ENCODE assay signal across 23 cellular contexts in the genomic region with DNA sequence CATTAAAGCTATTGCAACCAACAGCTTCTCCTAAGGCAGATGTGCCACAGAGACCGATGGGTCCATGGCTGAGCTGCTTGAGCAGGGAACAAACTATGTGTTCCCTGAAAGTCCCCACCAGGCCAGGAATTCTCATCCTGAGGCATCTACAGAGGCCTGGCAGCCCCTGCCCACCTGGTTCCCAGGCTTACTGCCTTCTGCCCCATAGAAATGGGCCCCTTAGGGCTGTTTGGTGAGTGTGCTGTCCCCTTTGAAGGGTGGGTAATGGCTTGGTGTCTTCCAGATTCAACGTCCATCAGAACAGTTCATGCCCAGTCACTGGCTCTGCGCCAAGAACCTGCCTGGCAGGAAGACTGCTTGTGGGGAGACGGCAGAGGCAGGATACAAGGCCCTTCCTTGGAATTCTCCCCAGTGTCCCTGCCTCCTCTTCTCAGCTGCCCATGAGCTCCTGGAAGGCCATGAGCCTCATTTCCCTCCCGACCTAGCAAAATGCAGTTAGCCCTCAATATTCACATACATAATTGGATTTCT. TPM values are rescaled to one million over a fixed set of nuclear protein-coding genes. Genes with fewer than 3 reads are reported as not detected.
A peak's percentile ranks its signal among the peaks of the same experiment; 100 is the strongest.
DNase-seq lines count a peak whose midpoint lies in the region; ATAC-seq, FAIRE-seq and TF ChIP-seq lines count a peak whose summit lies in the region.
"Had no signal": no experiment of that assay in that cellular context is flagged by ENCODE, and none has a peak within 500 bp of the region (broad histone marks: within the 10 kb centered on the region; RNA-seq: fewer than 3 reads in every experiment).

No MANE protein-coding gene starts in this region.

- H3K79me2 ChIP-seq in K562 (ENCODE audit: control insufficient read depth, insufficient read depth, low read length) (no peaks in the 10 kb centered on the region), trophoblast cell (ENCODE audit: control insufficient read depth, insufficient read depth, low read length, poor library complexity) (peaks cover 5% of the 10 kb centered on the region)

- H3K36me3 ChIP-seq in K562 (ENCODE audit: control insufficient read depth, insufficient read depth, low read length), result no peaks in the 10 kb centered on the region
- H3K36me3 ChIP-seq in trophoblast cell (ENCODE audit: control insufficient read depth in 1 of 2, insufficient read depth in 2 of 2, low read length in 2 of 2), result no peaks in the 10 kb centered on the region

- no peak overlapping the region for H3K4me3 Mint-ChIP-seq in stimulated activated naive B cell treated with anti-CD40 and anti-IgM and Interleukin-4, amounts not matched to agents 10 μg/mL and 1 μg/mL and 100 μg/mL, for 72 hours
- H3K4me3 Mint-ChIP-seq: CD4-positive, CD25-positive, alpha-beta regulatory T cell had no signal

- H3K4me3 ChIP-seq in K562 (no peak overlapping the region), trophoblast cell (ENCODE audit: low read depth, low read length) (no peak overlapping the region)
- H3K4me3 ChIP-seq: GM23248 had no signal

- no peak overlapping the region for H2BK120ac ChIP-seq in trophoblast cell (ENCODE audit: insufficient read depth, low read length, poor library complexity)

- H3K27me3 Mint-ChIP-seq in stimulated activated naive B cell treated with anti-CD40 and anti-IgM and Interleukin-4, amounts not matched to agents 10 μg/mL and 1 μg/mL and 100 μg/mL, for 72 hours, result peaks cover 53 to 63% of the 10 kb centered on the region in 2 donors

- 1% methylated on average over 5 of the region's 5 CpGs for WGBS in K562 (ENCODE audit: insufficient coverage, low coverage, missing lambda C conversion rate)
- WGBS in trophoblast cell (ENCODE audit: extremely low coverage, insufficient coverage, insufficient read length), result no CpG with 5 or more reads among the region's 5 CpGs

- DNase-seq in NCI-H748 (lab: John Stamatoyannopoulos, UW; ENCODE audit: unreplicated experiment) (peak; percentile 25), NCI-H748 treated with DMSO at 0.1 percent for 48 hours (lab: John Stamatoyannopoulos, UW) (no peak), G401 (ENCODE audit: low spot score) (peak; percentile 30), K562 (ENCODE audit: extremely low read depth in 1 of 4, low spot score in 3 of 4) (no peak), trophoblast cell (no peak)
- DNase-seq in stimulated activated naive B cell treated with anti-CD40 and anti-IgM and Interleukin-4, amounts not matched to agents 10 μg/mL and 1 μg/mL and 100 μg/mL, for 72 hours, result no peak
- DNase-seq: CD4-positive, CD25-positive, alpha-beta regulatory T cell; GM23248; H7; MM.1S; NCI-H1694 treated with DMSO at 0.1 percent for 48 hours; NCI-H2081; NCI-H2171 treated with DMSO at 0.1 percent for 48 hours; NCI-H345; NCI-H510A treated with DMSO at 0.1 percent for 48 hours; NCI-H82; SHP77 had no signal

- 0 out of 2 replicates have a peak, but pooled peaks cover 11% of the 10 kb centered on the region for H4K20me1 ChIP-seq in K562 (replicated peaks; ENCODE audit: control insufficient read depth, insufficient read depth, low read length)

- no peak overlapping the region for H3K14ac ChIP-seq in trophoblast cell (ENCODE audit: low read length)

- TF ChIP-seq CTCF in K562 (IDR thresholded peaks at IDR 0.05 in 2 of 3, conservative IDR thresholded peaks at IDR 0.05 in 1 of 3; ENCODE audit: insufficient read depth in 2 of 3, low read depth in 1 of 3, low read length in 3 of 3), result no peak

- peaks cover 10% of the 10 kb centered on the region for H3K79me1 ChIP-seq in trophoblast cell (ENCODE audit: low read length)

- H3K27ac ChIP-seq in K562 (ENCODE audit: extremely low read depth, low read depth, low read length) (no peak overlapping the region), trophoblast cell (ENCODE audit: low read depth, low read length) (no peak overlapping the region)
- H3K27ac ChIP-seq: GM23248, KMS-11, RWPE1 had no signal

- in situ Hi-C loops in G401 (cut with HindIII; ENCODE audit: low sequenced_read_pairs), result no loop called here
- in situ Hi-C loops in K562 (cut with MboI), result loop anchor here (10.0 kb wide), 1 partner anchor 133 kb away; no protein-coding TSS in a partner anchor

- CTCF ChIA-PET in K562 (lab: Yijun Ruan, JAX; ENCODE audit: low intra/inter-chr PET ratio), result no interaction called here

- no peaks in the 10 kb centered on the region for H3K36me3 Mint-ChIP-seq in stimulated activated naive B cell treated with anti-CD40 and anti-IgM and Interleukin-4, amounts not matched to agents 10 μg/mL and 1 μg/mL and 100 μg/mL, for 72 hours
- H3K36me3 Mint-ChIP-seq: CD4-positive, CD25-positive, alpha-beta regulatory T cell had no signal

- H2AK5ac ChIP-seq in trophoblast cell (ENCODE audit: low read length), result peak overlapping the region; percentile 18

- H3K4me1 Mint-ChIP-seq in stimulated activated naive B cell treated with anti-CD40 and anti-IgM and Interleukin-4, amounts not matched to agents 10 μg/mL and 1 μg/mL and 100 μg/mL, for 72 hours, result peaks cover 11 to 18% of the 10 kb centered on the region in 2 donors

- H3K4ac ChIP-seq in trophoblast cell (ENCODE audit: low read depth, low read length), result no peak overlapping the region

- no peaks in the 10 kb centered on the region for H3K9me1 ChIP-seq in K562 (ENCODE audit: control insufficient read depth, insufficient read depth, low read length)

- no peak overlapping the region for H2BK12ac ChIP-seq in trophoblast cell (ENCODE audit: low read length)

- H3K9me3 ChIP-seq in K562 (replicated peaks; ENCODE audit: control insufficient read depth, insufficient read depth, low read depth, low read length) (no peaks in the 10 kb centered on the region), trophoblast cell (ENCODE audit: insufficient read depth, low read depth, low read length) (peaks cover 3% of the 10 kb centered on the region)

- no peak overlapping the region for H3K27ac Mint-ChIP-seq in stimulated activated naive B cell treated with anti-CD40 and anti-IgM and Interleukin-4, amounts not matched to agents 10 μg/mL and 1 μg/mL and 100 μg/mL, for 72 hours
- H3K27ac Mint-ChIP-seq: CD4-positive, CD25-positive, alpha-beta regulatory T cell had no signal

- no peak overlapping the region for H3K23ac ChIP-seq in trophoblast cell (ENCODE audit: low read length)

- no peak for ATAC-seq in K562
- ATAC-seq in HG02870 (IDR thresholded peaks at IDR 0.05; ENCODE audit: unreplicated experiment), result no peak
- no peak for ATAC-seq in stimulated activated naive B cell treated with anti-CD40 and anti-IgM and Interleukin-4, amounts not matched to agents 10 μg/mL and 1 μg/mL and 100 μg/mL, for 72 hours (replicated peaks)

- no peak for TF ChIP-seq EP300 in K562 (IDR thresholded peaks at IDR 0.05; ENCODE audit: low read length)

- H3K4me1 ChIP-seq in K562 (replicated peaks in 1 of 2; ENCODE audit: control insufficient read depth in 2 of 2, insufficient read depth in 2 of 2, low read length in 2 of 2), result peaks cover 0 to 16% of the 10 kb centered on the region in 2 experiments; a peak in 2 of 5 replicates
- H3K4me1 ChIP-seq in trophoblast cell (ENCODE audit: control insufficient read depth in 1 of 2, insufficient read depth in 2 of 2, low read length in 2 of 2), result peaks cover 13 to 18% of the 10 kb centered on the region in 2 experiments

- H4K12ac ChIP-seq in trophoblast cell (ENCODE audit: low read depth, low read length), result no peak overlapping the region

- H3K9ac ChIP-seq in K562 (ENCODE audit: insufficient read depth in 1 of 2, low read depth in 2 of 2, low read length in 2 of 2), result no peak overlapping the region
- H3K9ac ChIP-seq in trophoblast cell (ENCODE audit: low read length), result no peak overlapping the region
- H3K9ac ChIP-seq: GM23248, KMS-11 had no signal

- TF ChIP-seq POLR2A in K562 (conservative IDR thresholded peaks at IDR 0.05), result no peak

- no peak overlapping the region for H4K91ac ChIP-seq in trophoblast cell (ENCODE audit: low read depth, low read length)

- no peak for FAIRE-seq in K562 (lab: Jason Lieb, UNC)
- FAIRE-seq: D721Med, GM18507, HTR-8/SVneo had no signal

- intact Hi-C loops in K562 (cut with micrococcal nuclease), result no loop called here

- POLR2A ChIA-PET in K562 (lab: Yijun Ruan, JAX), result interaction anchor here (0.5 kb wide), 1 partner anchor 36 kb away, joined by 4 read pairs; no protein-coding TSS in a partner anchor

- TF ChIP-seq RAD21 in K562 (CRISPR knock-in tag; conservative IDR thresholded peaks at IDR 0.05 in 1 of 2, IDR thresholded peaks at IDR 0.05 in 1 of 2), result no peak

- no TSS peak for BruUV-seq in K562 (replicated peaks; lab: Mats Ljungman, UMichigan)

- H3K9me3 Mint-ChIP-seq in stimulated activated naive B cell treated with anti-CD40 and anti-IgM and Interleukin-4, amounts not matched to agents 10 μg/mL and 1 μg/mL and 100 μg/mL, for 72 hours, result no peaks in the 10 kb centered on the region

- no peak overlapping the region for H3K4me2 ChIP-seq in K562 (ENCODE audit: insufficient read depth, low read length)
- H3K4me2 ChIP-seq in trophoblast cell (ENCODE audit: low read length), result no peak overlapping the region
- H3K4me2 ChIP-seq: KMS-11 had no signal

- no peak overlapping the region for H4K8ac ChIP-seq in trophoblast cell (ENCODE audit: low read depth, low read length)

- no peak overlapping the region for H3K18ac ChIP-seq in trophoblast cell (ENCODE audit: low read length)

- H2BK5ac ChIP-seq in trophoblast cell (ENCODE audit: low read depth, low read length, poor library complexity), result no peak overlapping the region

- H3K27me3 ChIP-seq in K562 (ENCODE audit: control insufficient read depth in 2 of 2, insufficient read depth in 2 of 2, low read length in 2 of 2), result peaks cover 3 to 50% of the 10 kb centered on the region in 2 experiments; a peak in 4 of 5 replicates
- peaks cover 17% of the 10 kb centered on the region for H3K27me3 ChIP-seq in trophoblast cell (ENCODE audit: insufficient read depth, low read length)

- no peak overlapping the region for H2AFZ ChIP-seq in K562 (ENCODE audit: low read depth, low read length)
- H2AFZ ChIP-seq in trophoblast cell (ENCODE audit: insufficient read depth, low read length, poor library complexity), result no peak overlapping the region
- H2AFZ ChIP-seq: GM23248 had no signal

RNA-seq across cellular contexts. Expression of a gene that starts 3.8 kb away (rescaled TPM):
- 2.8 and 3.1 TPM in 2 replicates for total RNA-seq in G401 (2014; rRNA removed; shearing (Covaris generic))
- total RNA-seq in K562 (2011; cell fraction: chromatin; rRNA removed; ENCODE audit: low replicate concordance), result not detected in 2 replicates
- total RNA-seq in K562 (2011; cell fraction: nucleolus; rRNA removed), result not detected in 2 replicates
- not detected in 2 replicates for total RNA-seq in K562 (2011; cell fraction: nucleoplasm; rRNA removed)
- total RNA-seq in K562 (2014; rRNA removed) (0.08 TPM in 1 of 2 replicates, not detected in the other), K562 (2014; rRNA removed; fragmentation: Illumina TruSeq; extraction: Trizol) (not detected in 2 replicates), K562 (2015; rRNA removed; fragmentation: Illumina TruSeq; extraction: Trizol) (not detected in 2 replicates), K562 (2021) (0.07 and 0.16 TPM in 2 replicates)
- polyA plus RNA-seq in K562 (2011; rRNA removed) (not detected in 2 replicates), K562 (2014; fragmentation: Illumina TruSeq; extraction: Trizol) (not detected in 2 replicates), K562 (2014; fragmentation: Nextera tagmentation; extraction: Ambion mirVana) (not detected), K562 (2014; rRNA removed) (0.07 TPM in 1 of 2 replicates, not detected in the other)
- not detected in 2 replicates for polyA plus RNA-seq in K562 (2011; cell fraction: cytosol; rRNA removed)
- 0.04 TPM in 1 of 2 replicates, not detected in the other for polyA plus RNA-seq in K562 (2011; cell fraction: nucleus; rRNA removed)
- not detected in 2 replicates for polyA plus RNA-seq in K562 (2012)
- polyA minus RNA-seq in K562 (2011; rRNA and poly(A)+ RNA removed), result not detected in 2 replicates
- polyA minus RNA-seq in K562 (2011; cell fraction: cytosol; rRNA and poly(A)+ RNA removed), result not detected in 2 replicates
- polyA minus RNA-seq in K562 (2011; cell fraction: nucleus; rRNA and poly(A)+ RNA removed), result 0.13 TPM in 1 of 2 replicates, not detected in the other
- 38.6 and 39.3 TPM in 2 replicates for polyA plus RNA-seq in trophoblast cell (2013)
- polyA plus RNA-seq: CD4-positive, CD25-positive, alpha-beta regulatory T cell had no signal

RNA-seq across cellular contexts. Expression of a gene that starts 52.4 kb away (rescaled TPM):
- total RNA-seq in G401 (2014; rRNA removed; shearing (Covaris generic)), result 0.27 and 1.0 TPM in 2 replicates
- not detected in 2 replicates for total RNA-seq in K562 (2011; cell fraction: chromatin; rRNA removed; ENCODE audit: low replicate concordance)
- total RNA-seq in K562 (2011; cell fraction: nucleolus; rRNA removed), result not detected in 2 replicates
- not detected in 2 replicates for total RNA-seq in K562 (2011; cell fraction: nucleoplasm; rRNA removed)
- total RNA-seq in K562 (2014; rRNA removed) (not detected in 2 replicates), K562 (2014; rRNA removed; fragmentation: Illumina TruSeq; extraction: Trizol) (not detected in 2 replicates), K562 (2015; rRNA removed; fragmentation: Illumina TruSeq; extraction: Trizol) (not detected in 2 replicates), K562 (2021) (not detected in 2 replicates)
- polyA plus RNA-seq in K562 (2011; rRNA removed) (not detected in 2 replicates), K562 (2014; fragmentation: Illumina TruSeq; extraction: Trizol) (not detected in 2 replicates), K562 (2014; fragmentation: Nextera tagmentation; extraction: Ambion mirVana) (not detected), K562 (2014; rRNA removed) (not detected in 2 replicates)
- polyA plus RNA-seq in K562 (2011; cell fraction: cytosol; rRNA removed), result not detected in 2 replicates
- polyA plus RNA-seq in K562 (2011; cell fraction: nucleus; rRNA removed), result not detected in 2 replicates
- polyA plus RNA-seq in K562 (2012), result 0.06 TPM in 1 of 2 replicates, not detected in the other
- not detected in 2 replicates for polyA minus RNA-seq in K562 (2011; rRNA and poly(A)+ RNA removed)
- not detected in 2 replicates for polyA minus RNA-seq in K562 (2011; cell fraction: cytosol; rRNA and poly(A)+ RNA removed)
- polyA minus RNA-seq in K562 (2011; cell fraction: nucleus; rRNA and poly(A)+ RNA removed), result not detected in 2 replicates
- 0.27 and 0.56 TPM in 2 replicates for polyA plus RNA-seq in trophoblast cell (2013)
- total RNA-seq: CD4-positive, CD25-positive, alpha-beta regulatory T cell; GM23248 had no signal
- polyA plus RNA-seq: CD4-positive, CD25-positive, alpha-beta regulatory T cell; GM23248 had no signal

Comparison
In these comparisons a context has a peak if more than half of its experiments do, and no peak if none do; other contexts are left out.
1. DNase-seq: peak in NCI-H748 (single experiment) and G401 (single experiment); none in NCI-H748 treated with DMSO at 0.1 percent for 48 hours (single experiment), K562 (0 of 4), trophoblast cell (0 of 2) and stimulated activated naive B cell treated with anti-CD40 and anti-IgM and Interleukin-4, amounts not matched to agents 10 μg/mL and 1 μg/mL and 100 μg/mL, for 72 hours (single experiment).